10 cellular contexts compared by ENCODE assay signal in the genomic region with DNA sequence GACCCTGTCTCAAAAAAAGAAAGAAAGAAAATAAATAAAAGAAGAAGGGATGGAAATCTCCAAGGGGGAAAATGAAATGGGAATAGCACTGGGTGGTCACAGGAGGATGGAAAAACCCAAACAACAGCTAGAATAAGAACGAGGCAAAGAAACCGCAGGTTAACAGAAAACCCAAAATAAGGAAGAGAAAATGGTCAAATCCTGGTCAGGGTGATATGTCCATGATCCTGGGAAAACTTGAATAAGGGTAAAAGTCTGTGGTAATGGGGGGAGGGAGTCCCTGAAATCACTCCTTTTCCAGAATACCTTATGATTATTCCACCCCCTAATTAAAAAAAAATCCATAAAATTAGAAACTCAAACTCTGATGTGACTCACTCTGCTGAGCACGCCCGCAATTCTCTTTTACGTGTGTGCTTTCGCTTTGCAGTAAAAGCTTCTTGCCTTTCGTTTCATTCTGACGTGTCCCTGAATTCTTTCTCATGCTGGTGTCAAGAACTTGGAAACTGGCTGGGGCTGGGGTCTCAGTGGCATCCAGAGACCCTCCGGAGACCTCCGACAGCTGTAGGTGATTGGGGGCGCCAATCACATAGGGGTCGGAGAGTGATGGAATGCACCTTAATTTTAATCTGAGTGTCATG. TPM values are rescaled to one million over a fixed set of nuclear protein-coding genes. Genes with fewer than 3 reads are reported as not detected.
DNase-seq lines count a peak whose midpoint lies in the region; ATAC-seq, FAIRE-seq and TF ChIP-seq lines count a peak whose summit lies in the region.
"Had no signal": no experiment of that assay in that cellular context is flagged by ENCODE, and none has a peak within 500 bp of the region (broad histone marks: within the 10 kb centered on the region; RNA-seq: fewer than 3 reads in every experiment).

No MANE protein-coding gene starts in this region.

- ATAC-seq in GM21576 (IDR thresholded peaks at IDR 0.05; ENCODE audit: unreplicated experiment) (peak; percentile 42), GM18861 (IDR thresholded peaks at IDR 0.05; ENCODE audit: unreplicated experiment) (no peak), left ventricle myocardium superior (no peak)

- no peak overlapping the region for H3K4me3 ChIP-seq in fibroblast of lung (replicated peaks in 1 of 4; ENCODE audit: control extremely low read depth in 1 of 4, insufficient read depth in 1 of 4, low read depth in 3 of 4, low read length in 4 of 4)

- TF ChIP-seq POLR2A in GM12891 (IDR thresholded peaks at IDR 0.05; ENCODE audit: low read depth, low read length) (no peak), GM12892 (IDR thresholded peaks at IDR 0.05; ENCODE audit: low read depth, low read length) (no peak)

- H2AFZ ChIP-seq in fibroblast of lung (ENCODE audit: low read length): no peak overlapping the region

- H4K20me1 ChIP-seq in fibroblast of lung (ENCODE audit: control insufficient read depth, extremely low read depth, insufficient read depth, low read length): no peaks in the 10 kb centered on the region

- no peaks in the 10 kb centered on the region for H3K9me3 ChIP-seq in fibroblast of lung (ENCODE audit: control insufficient read depth, insufficient read depth, low read depth, low read length)
- H3K9me3 ChIP-seq: neutrophil had no signal

- no peak overlapping the region for H3K4me2 ChIP-seq in fibroblast of lung (ENCODE audit: extremely low read depth, insufficient read depth, low read length)

- H3K9ac ChIP-seq in fibroblast of lung (ENCODE audit: insufficient read depth, low read length): no peak overlapping the region

- no peaks in the 10 kb centered on the region for H3K27me3 ChIP-seq in fibroblast of lung (ENCODE audit: control insufficient read depth, insufficient read depth, low read length)

- DNase-seq in GM12891 (ENCODE audit: insufficient read length, low spot score) (no peak), M059J (ENCODE audit: low read depth) (peak; percentile 32), fibroblast of lung (ENCODE audit: low read depth in 2 of 2) (peak; percentile 10 to 45), GM12892 (ENCODE audit: insufficient read length) (no peak), epidermal melanocyte (ENCODE audit: insufficient read length, low spot score) (no peak), left ventricle myocardium superior (no peak)
- DNase-seq: foreskin fibroblast had no signal

- intact Hi-C loops in left ventricle myocardium superior (cut with micrococcal nuclease): no loop called here

- FAIRE-seq in GM12891 (lab: Jason Lieb, UNC) (no peak), GM12892 (lab: Jason Lieb, UNC) (no peak)

- TF ChIP-seq CTCF in fibroblast of lung (conservative IDR thresholded peaks at IDR 0.05 in 1 of 2, IDR thresholded peaks at IDR 0.05 in 1 of 2; ENCODE audit: low read depth in 1 of 2, low read length in 2 of 2): no peak

- no peak overlapping the region for H3K27ac ChIP-seq in fibroblast of lung (ENCODE audit: insufficient read depth, low read length)
- H3K27ac ChIP-seq: neutrophil had no signal

- H3K36me3 ChIP-seq in fibroblast of lung (ENCODE audit: control insufficient read depth, insufficient read depth, low read length): no peaks in the 10 kb centered on the region
- H3K36me3 ChIP-seq: neutrophil had no signal

- H3K79me2 ChIP-seq in fibroblast of lung (ENCODE audit: control insufficient read depth, insufficient read depth, low read length): peaks cover 7% of the 10 kb centered on the region

- no peaks in the 10 kb centered on the region for H3K4me1 ChIP-seq in fibroblast of lung (ENCODE audit: control insufficient read depth, extremely low read depth, insufficient read depth, low read length)

TF ChIP-seq in GM12891, 5 proteins besides CTCF, POLR2A, EP300 and RAD21:
- TF ChIP-seq SPI1 (IDR thresholded peaks at IDR 0.05; ENCODE audit: low read depth, low read length) (peak; percentile 56), POLR2AphosphoS5 (IDR thresholded peaks at IDR 0.05; ENCODE audit: low read depth, low read length) (no peak)

RNA-seq across cellular contexts. Expression of a gene that starts 4.3 kb away (rescaled TPM):
- 28.0 TPM for polyA plus RNA-seq in GM12891 (2012; ENCODE audit: low read depth, missing spikeins)
- 10.2 and 22.2 TPM in 2 replicates for total RNA-seq in M059J (2014; rRNA removed; shearing (Covaris generic))
- total RNA-seq in fibroblast of lung: 22.3 and 34.0 TPM in 2 replicates
- polyA plus RNA-seq in fibroblast of lung: 22.4 and 22.8 TPM in 2 replicates
- polyA plus RNA-seq in fibroblast of lung (2012): 19.8 and 20.7 TPM in 2 replicates
- polyA minus RNA-seq in fibroblast of lung (ENCODE audit: low replicate concordance): 14.5 and 23.8 TPM in 2 replicates
- 20.7 TPM for polyA plus RNA-seq in GM12892 (2012; ENCODE audit: missing spikeins)
- 30.1 TPM for total RNA-seq in left ventricle myocardium superior

RNA-seq across cellular contexts. Expression of a gene that starts 49.6 kb away (rescaled TPM):
- 24.1 TPM for polyA plus RNA-seq in GM12891 (2012; ENCODE audit: low read depth, missing spikeins)
- 6.1 and 9.3 TPM in 2 replicates for total RNA-seq in M059J (2014; rRNA removed; shearing (Covaris generic))
- total RNA-seq in fibroblast of lung: 3.5 and 5.6 TPM in 2 replicates
- polyA plus RNA-seq in fibroblast of lung: 1.3 and 4.3 TPM in 2 replicates
- 1.6 and 5.6 TPM in 2 replicates for polyA plus RNA-seq in fibroblast of lung (2012)
- polyA minus RNA-seq in fibroblast of lung (ENCODE audit: low replicate concordance): 0.85 and 3.3 TPM in 2 replicates
- 20.3 TPM for polyA plus RNA-seq in GM12892 (2012; ENCODE audit: missing spikeins)
- 10.3 TPM for total RNA-seq in left ventricle myocardium superior

Comparison
In these comparisons a context has a peak if more than half of its experiments do, and no peak if none do; other contexts are left out.
1. DNase-seq: peak in M059J (single experiment) and fibroblast of lung (2 of 2); none in GM12891 (single experiment), GM12892 (single experiment), epidermal melanocyte (single experiment) and left ventricle myocardium superior (single experiment).